8 cellular contexts compared by ENCODE assay signal in genomic region chr5:134101686-134102439, GRCh38. TPM values are rescaled to one million over a fixed set of nuclear protein-coding genes. Genes with fewer than 3 reads are reported as not detected.
DNase-seq lines count a peak whose midpoint lies in the region; TF ChIP-seq lines count a peak whose summit lies in the region.

No MANE protein-coding gene starts in this region.

- H3K27me3 ChIP-seq in neural cell (ENCODE audit: insufficient read depth, low read depth, low read length): no peaks in the 10 kb centered on the region
- no peaks in the 10 kb centered on the region for H3K27me3 ChIP-seq in thymus (ENCODE audit: control insufficient read depth, insufficient read depth)

- no peak overlapping the region for H3K4me3 ChIP-seq in neural cell (ENCODE audit: low read length)
- H3K4me3 ChIP-seq in thymus (ENCODE audit: low read length): peak overlapping the region; percentile 26

- no peak for TF ChIP-seq EP300 in neural cell (conservative IDR thresholded peaks at IDR 0.05; ENCODE audit: poor library complexity, severe bottlenecking)

- no peaks in the 10 kb centered on the region for H3K9me2 ChIP-seq in neural cell (ENCODE audit: insufficient read depth, low read length)

- TF ChIP-seq CTCF in neural cell (IDR thresholded peaks at IDR 0.05; ENCODE audit: poor library complexity, severe bottlenecking): peak; percentile 24

- no peak overlapping the region for H3K4me2 ChIP-seq in neural cell (ENCODE audit: low read length)

- DNase-seq in NCI-H510A (lab: John Stamatoyannopoulos, UW) (peak; percentile 13), NCI-H510A treated with DMSO at 0.1 percent for 48 hours (lab: John Stamatoyannopoulos, UW) (no peak), NCI-H82 (lab: John Stamatoyannopoulos, UW) (peak; percentile 74), activated T-cell treated with anti-CD3 and anti-CD28 coated beads for 1 hour (ENCODE audit: low read depth) (peak; percentile 77), erythroblast (lab: John Stamatoyannopoulos, UW) (peak; percentile 54 to 75), DMS79 treated with DMSO at 0.1 percent for 48 hours (lab: John Stamatoyannopoulos, UW) (no peak)

- H4K20me1 ChIP-seq in neural cell (ENCODE audit: insufficient read depth): no peaks in the 10 kb centered on the region

- H3K36me3 ChIP-seq in neural cell (ENCODE audit: insufficient read depth, low read length) (no peaks in the 10 kb centered on the region), thymus (ENCODE audit: control insufficient read depth, insufficient read depth) (no peaks in the 10 kb centered on the region)

- H3K4me1 ChIP-seq in thymus (ENCODE audit: control insufficient read depth, insufficient read depth, low read length): peaks cover 78% of the 10 kb centered on the region

- H3K79me2 ChIP-seq in neural cell (replicated peaks; ENCODE audit: insufficient read depth, low read length): no peaks in the 10 kb centered on the region

- TF ChIP-seq POLR2A in erythroblast (IDR thresholded peaks at IDR 0.05; ENCODE audit: low read length): no peak

- H3K27ac ChIP-seq in neural cell (ENCODE audit: low read length): no peak overlapping the region
- peak overlapping the region; percentile 87 for H3K27ac ChIP-seq in thymus (ENCODE audit: low read depth)

- H3K9me3 ChIP-seq in neural cell (ENCODE audit: low read length) (no peaks in the 10 kb centered on the region), thymus (ENCODE audit: control insufficient read depth) (no peaks in the 10 kb centered on the region)

- H2AFZ ChIP-seq in neural cell (ENCODE audit: low read depth, low read length): no peak overlapping the region

- H3F3A ChIP-seq in neural cell (ENCODE audit: insufficient read depth, low read length, poor library complexity, severe bottlenecking): no peaks in the 10 kb centered on the region

- no peak overlapping the region for H3K9ac ChIP-seq in neural cell (ENCODE audit: low read length)

- TF ChIP-seq RAD21 in neural cell (conservative IDR thresholded peaks at IDR 0.05): no peak

- whole genome bisulfite sequencing in thymus: 15% methylated on average over 20 of the region's 20 CpGs

TF ChIP-seq in neural cell, 6 proteins besides CTCF, POLR2A, EP300 and RAD21:
- TF ChIP-seq MXI1 (conservative IDR thresholded peaks at IDR 0.05; ENCODE audit: poor library complexity, severe bottlenecking): no peak
- no peak for TF ChIP-seq SMC3 (conservative IDR thresholded peaks at IDR 0.05; ENCODE audit: poor library complexity)
- no peak for TF ChIP-seq EZH2 (IDR thresholded peaks at IDR 0.05; ENCODE audit: borderline replicate concordance, insufficient read depth, low read length, poor library complexity, severe bottlenecking)
- no peak for TF ChIP-seq TAF1 (IDR thresholded peaks at IDR 0.05; ENCODE audit: low read depth)
- TF ChIP-seq POLR2AphosphoS5 (IDR thresholded peaks at IDR 0.05): no peak
- TF ChIP-seq REST (IDR thresholded peaks at IDR 0.05; ENCODE audit: borderline replicate concordance): no peak

RNA-seq across cellular contexts. Expression of gene TCF7, which starts 12.6 kb away (rescaled TPM):
- polyA plus RNA-seq in neural cell (0.15 and 0.36 TPM in 2 replicates), thymus (247 TPM)
- 0.73 and 0.81 TPM in 2 replicates for polyA minus RNA-seq in neural cell

Comparison
In these comparisons a context has a peak if more than half of its experiments do, and no peak if none do; other contexts are left out.
1. DNase-seq: peak in NCI-H510A (single experiment), NCI-H82 (single experiment), activated T-cell treated with anti-CD3 and anti-CD28 coated beads for 1 hour (single experiment) and erythroblast (2 of 2); none in NCI-H510A treated with DMSO at 0.1 percent for 48 hours (single experiment) and DMS79 treated with DMSO at 0.1 percent for 48 hours (single experiment).
2. RNA of gene TCF7, which starts 12.6 kb away (polyA plus RNA-seq): 247 TPM in thymus (single experiment); 0.15 to 0.36 TPM in neural cell; every median in the first group is over 100 times any median in the second.